10 cellular contexts compared by ENCODE assay signal in the genomic region with DNA sequence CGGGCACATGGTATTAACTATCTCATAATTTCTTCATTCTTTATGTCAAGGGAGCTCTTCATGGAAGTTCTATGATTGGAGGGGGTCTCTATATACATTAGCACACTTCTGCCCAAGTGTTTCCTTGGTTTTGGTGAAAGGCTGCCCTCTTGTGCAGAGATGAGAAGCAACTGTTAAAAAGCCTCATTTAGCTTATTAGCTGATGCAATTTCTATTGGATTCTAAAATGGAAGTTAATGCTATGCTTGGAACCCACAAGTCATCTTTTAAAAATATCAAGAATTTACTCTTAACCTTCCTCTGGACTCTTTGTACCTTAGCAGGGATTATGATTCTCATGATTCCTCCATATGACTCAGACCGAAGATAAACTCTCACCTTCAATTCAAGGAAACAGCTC.
A peak's percentile ranks its signal among the peaks of the same experiment; 100 is the strongest.
DNase-seq lines count a peak whose midpoint lies in the region; ATAC-seq and TF ChIP-seq lines count a peak whose summit lies in the region.
"Had no signal": no experiment of that assay in that cellular context is flagged by ENCODE, and none has a peak within 500 bp of the region (broad histone marks: within the 10 kb centered on the region; RNA-seq: fewer than 3 reads in every experiment).

No MANE protein-coding gene starts in this region.

- H3K4me1 ChIP-seq in hepatocyte (ENCODE audit: insufficient read depth) (no peaks in the 10 kb centered on the region), lower lobe of right lung (no peaks in the 10 kb centered on the region), prostate gland (replicated peaks) (no peaks in the 10 kb centered on the region)
- H3K4me1 ChIP-seq: parathyroid adenoma had no signal

- 83% methylated on average over 2 of the region's 2 CpGs for WGBS in hepatocyte (ENCODE audit: low lambda C conversion rate, missing lambda C conversion rate)
- 87% methylated on average over 2 of the region's 2 CpGs for WGBS in prostate gland

- H3K36me3 ChIP-seq in SK-N-MC (ENCODE audit: insufficient read depth, low read length) (no peaks in the 10 kb centered on the region), hepatocyte (replicated peaks; ENCODE audit: insufficient read depth, low read depth) (no peaks in the 10 kb centered on the region), lower lobe of right lung (no peaks in the 10 kb centered on the region), prostate gland (no peaks in the 10 kb centered on the region)

- H3K27ac ChIP-seq in SK-N-MC (peak overlapping the region; percentile 87), hepatocyte (no peak overlapping the region), lower lobe of right lung (no peak overlapping the region), prostate gland (no peak overlapping the region)
- H3K27ac ChIP-seq: parathyroid adenoma had no signal

- H3K9ac ChIP-seq in SK-N-MC (ENCODE audit: insufficient read length), result peak overlapping the region; percentile 43
- H3K9ac ChIP-seq: parathyroid adenoma had no signal

- TF ChIP-seq CTCF in hepatocyte (IDR thresholded peaks at IDR 0.05; ENCODE audit: poor library complexity) (peak; percentile 47), lower lobe of right lung (IDR thresholded peaks at IDR 0.05) (no peak), prostate gland (IDR thresholded peaks at IDR 0.05) (no peak)

- no peaks in the 10 kb centered on the region for H4K20me1 ChIP-seq in hepatocyte (ENCODE audit: insufficient read depth, poor library complexity, severe bottlenecking)

- H3K9me2 ChIP-seq in hepatocyte (replicated peaks; ENCODE audit: insufficient read depth), result no peaks in the 10 kb centered on the region

- peak; percentile 11 for DNase-seq in Ammon's horn (ENCODE audit: low spot score)
- peak; percentile 9 for DNase-seq in HS-5 (ENCODE audit: low read depth)
- DNase-seq in SK-N-MC (ENCODE audit: low read depth, low spot score), result peak; percentile 55
- DNase-seq in hepatocyte (ENCODE audit: low spot score), result peak; percentile 8
- DNase-seq in lower lobe of right lung, result no peak
- no peak for DNase-seq in prostate gland (ENCODE audit: low spot score)
- DNase-seq: effector memory CD8-positive, alpha-beta T cell had no signal

- H3K27me3 ChIP-seq in hepatocyte (no peaks in the 10 kb centered on the region), lower lobe of right lung (ENCODE audit: low read depth) (no peaks in the 10 kb centered on the region), prostate gland (replicated peaks; ENCODE audit: insufficient read depth) (no peaks in the 10 kb centered on the region)

- H2AFZ ChIP-seq in hepatocyte, result no peak overlapping the region
- H2AFZ ChIP-seq: parathyroid adenoma had no signal

- no peaks in the 10 kb centered on the region for H3K79me2 ChIP-seq in hepatocyte
- H3K79me2 ChIP-seq: parathyroid adenoma had no signal

- no peak for TF ChIP-seq POLR2A in prostate gland (IDR thresholded peaks at IDR 0.05)

- 0 out of 2 replicates have a peak, but pooled peaks cover 3% of the 10 kb centered on the region for H3K9me3 ChIP-seq in SK-N-MC (ENCODE audit: low read depth, low read length)
- H3K9me3 ChIP-seq in hepatocyte (ENCODE audit: low read depth), result no peaks in the 10 kb centered on the region
- H3K9me3 ChIP-seq in lower lobe of right lung, result peaks cover 4% of the 10 kb centered on the region
- H3K9me3 ChIP-seq in prostate gland, result no peaks in the 10 kb centered on the region

- no peak overlapping the region for H3K4me3 ChIP-seq in SK-N-MC
- H3K4me3 ChIP-seq in hepatocyte, result no peak overlapping the region
- no peak overlapping the region for H3K4me3 ChIP-seq in lower lobe of right lung
- no peak overlapping the region for H3K4me3 ChIP-seq in prostate gland

- ATAC-seq in lower lobe of right lung (no peak), HG02885 (IDR thresholded peaks at IDR 0.05; ENCODE audit: poor library complexity, unreplicated experiment) (no peak), GM21390 (IDR thresholded peaks at IDR 0.05; ENCODE audit: unreplicated experiment) (no peak)
- ATAC-seq: effector memory CD8-positive, alpha-beta T cell had no signal

- H3K4me2 ChIP-seq in hepatocyte, result no peak overlapping the region

- intact Hi-C loops in lower lobe of right lung (cut with DNase I), result no loop called here
- intact Hi-C loops in prostate gland (cut with DNase I), result no loop called here

Comparison
In these comparisons a context has a peak if more than half of its experiments do, and no peak if none do; other contexts are left out.
1. DNase-seq: peak in Ammon's horn (single experiment), HS-5 (single experiment), SK-N-MC (single experiment) and hepatocyte (single experiment); none in lower lobe of right lung (single experiment) and prostate gland (single experiment).